22 cellular contexts compared by ENCODE assay signal in genomic region chr11:134022748-134023147, GRCh38.
"Had no signal": no experiment of that assay in that cellular context is flagged by ENCODE, and none has a peak within 500 bp of the region (broad histone marks: within the 10 kb centered on the region; RNA-seq: fewer than 3 reads in every experiment).

No MANE protein-coding gene starts in this region.

- H3K9me3 Mint-ChIP-seq: activated naive CD4-positive, alpha-beta T cell treated with anti-CD3 and anti-CD28 coated beads, Interleukin-2, amount 50 U/mL, for 72 hours; activated T-helper 1 cell treated with anti-CD3 and anti-CD28 coated beads, Interleukin-12 subunit alpha, Interleukin-12 subunit beta, Interleukin-2, Interleukin-4 antibody, amounts not matched to agents 30 ng/mL and 10 ng/mL and 1 ng/mL, durations not matched to agents 14 hours and 24 hours and 36 hours; naive thymus-derived CD4-positive, alpha-beta T cell; neural crest cell; stimulated activated naive CD8-positive, alpha-beta T cell treated with anti-CD3 and anti-CD28 coated beads, Interleukin-15, Interleukin-2, amounts not matched to agents 100 ng/mL and 50 ng/mL, for 24 hours had no signal

- H3K27ac Mint-ChIP-seq: activated CD8-positive, alpha-beta T cell treated with anti-CD3 and anti-CD28 coated beads, Interleukin-2, amount 10 ng/mL, durations not matched to agents 7 days and 5 days; activated naive CD4-positive, alpha-beta T cell treated with anti-CD3 and anti-CD28 coated beads, Interleukin-2, amount 50 U/mL, for 72 hours; activated T-helper 1 cell treated with anti-CD3 and anti-CD28 coated beads, Interleukin-12 subunit alpha, Interleukin-12 subunit beta, Interleukin-2, Interleukin-4 antibody, amounts not matched to agents 30 ng/mL and 10 ng/mL and 1 ng/mL, durations not matched to agents 14 hours and 24 hours and 36 hours; naive thymus-derived CD4-positive, alpha-beta T cell; stimulated activated naive CD8-positive, alpha-beta T cell treated with anti-CD3 and anti-CD28 coated beads, Interleukin-15, Interleukin-2, amounts not matched to agents 100 ng/mL and 50 ng/mL, for 24 hours had no signal

- H3K4me3 Mint-ChIP-seq: activated CD8-positive, alpha-beta T cell treated with anti-CD3 and anti-CD28 coated beads, Interleukin-2, amount 10 ng/mL, durations not matched to agents 7 days and 5 days; activated T-helper 1 cell treated with anti-CD3 and anti-CD28 coated beads, Interleukin-12 subunit alpha, Interleukin-12 subunit beta, Interleukin-2, Interleukin-4 antibody, amounts not matched to agents 30 ng/mL and 10 ng/mL and 1 ng/mL, durations not matched to agents 14 hours and 24 hours and 36 hours; naive thymus-derived CD4-positive, alpha-beta T cell; neural crest cell; stimulated activated naive CD8-positive, alpha-beta T cell treated with anti-CD3 and anti-CD28 coated beads, Interleukin-15, Interleukin-2, amounts not matched to agents 100 ng/mL and 50 ng/mL, for 24 hours had no signal

- H3K36me3 Mint-ChIP-seq: activated naive CD4-positive, alpha-beta T cell treated with anti-CD3 and anti-CD28 coated beads, Interleukin-2, amount 50 U/mL, for 72 hours; naive thymus-derived CD4-positive, alpha-beta T cell had no signal

- DNase-seq: activated CD4-positive, alpha-beta T cell treated with anti-CD3 and anti-CD28 coated beads, Interleukin-2, amount 50 U/mL, for 1 hour; activated CD4-positive, CD25-positive, alpha-beta regulatory T cell treated with anti-CD3 and anti-CD28 coated beads, Interleukin-2, amount 50 U/mL, for 72 hours; activated CD8-positive, alpha-beta T cell treated with anti-CD3 and anti-CD28 coated beads, Interleukin-2, amount 10 ng/mL, durations not matched to agents 7 days and 5 days; activated gamma-delta T cell; brain microvascular endothelial cell; central memory CD4-positive, alpha-beta T cell; dermis blood vessel endothelial cell; effector CD8-positive, alpha-beta T cell; erythroblast; foreskin fibroblast; heart right ventricle; naive thymus-derived CD4-positive, alpha-beta T cell; occipital lobe; stimulated activated CD4-positive, alpha-beta T cell treated with anti-CD3 and anti-CD28 coated beads, Interleukin-1b, Interleukin-23, amount 100 ng/mL, for 48 hours; substantia nigra; thyroid gland; upper lobe of right lung had no signal

- ATAC-seq: activated CD8-positive, alpha-beta T cell treated with anti-CD3 and anti-CD28 coated beads, Interleukin-2, amount 10 ng/mL, durations not matched to agents 7 days and 5 days; activated naive CD4-positive, alpha-beta T cell treated with anti-CD3 and anti-CD28 coated beads, Interleukin-2, amount 50 U/mL, for 72 hours; heart right ventricle; naive thymus-derived CD4-positive, alpha-beta T cell; right lobe of liver; upper lobe of right lung had no signal
